25 cellular contexts compared by ENCODE assay signal in the genomic region with DNA sequence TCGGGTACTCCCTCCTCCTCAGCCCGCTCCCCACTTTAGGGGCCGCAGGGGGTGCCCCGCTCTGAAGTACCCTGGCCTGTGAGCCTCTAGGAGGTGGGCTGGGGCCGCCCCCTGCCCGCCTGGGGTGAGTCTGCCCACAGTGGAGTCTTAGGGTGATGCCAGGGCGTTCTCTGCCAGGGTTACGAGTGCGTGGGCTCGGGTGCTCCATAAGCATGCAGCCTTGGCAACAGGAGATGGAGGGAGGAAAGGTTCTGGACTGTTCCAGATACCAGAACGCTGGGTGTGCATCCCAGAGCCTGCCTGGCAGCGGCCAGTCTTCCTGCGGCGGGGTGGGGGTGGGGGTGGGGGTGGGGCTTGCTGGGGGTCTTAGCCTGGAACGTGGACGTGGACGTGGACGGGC. TPM values are rescaled to one million over a fixed set of nuclear protein-coding genes. Genes with fewer than 3 reads are reported as not detected.
DNase-seq lines count a peak whose midpoint lies in the region; ATAC-seq and TF ChIP-seq lines count a peak whose summit lies in the region.
"Had no signal": no experiment of that assay in that cellular context is flagged by ENCODE, and none has a peak within 500 bp of the region (broad histone marks: within the 10 kb centered on the region; RNA-seq: fewer than 3 reads in every experiment).

No MANE protein-coding gene starts in this region.

- H3K4me1 ChIP-seq in esophagus (ENCODE audit: control insufficient read depth in 2 of 2, insufficient read depth in 2 of 2, low read length in 1 of 2) (peaks cover 3 to 4% of the 10 kb centered on the region in 2 donors), neuronal stem cell (ENCODE audit: control insufficient read depth in 2 of 2, insufficient read depth in 1 of 2, low read depth in 1 of 2, low read length in 2 of 2) (peaks cover 15 to 20% of the 10 kb centered on the region in 2 donors), stomach smooth muscle (ENCODE audit: control insufficient read depth, insufficient read depth, low read length) (peaks cover 91% of the 10 kb centered on the region), colonic mucosa (no peaks in the 10 kb centered on the region)
- H3K4me1 ChIP-seq: Caco-2 had no signal

- no peak overlapping the region for H3K14ac ChIP-seq in neuronal stem cell (ENCODE audit: low read length)

- H2BK5ac ChIP-seq in neuronal stem cell (ENCODE audit: low read length), result no peak overlapping the region

- DNase-seq in neuronal stem cell (ENCODE audit: low spot score), result no peak
- DNase-seq in lower leg skin (ENCODE audit: low spot score in 2 of 2), result no peak
- no peak for DNase-seq in NCI-H187 (lab: John Stamatoyannopoulos, UW)
- DNase-seq in colonic mucosa, result no peak
- DNase-seq: Caco-2; CD8-positive, alpha-beta T cell; DMS79; EL; GDM1; NCI-H1092 treated with DMSO at 0.1 percent for 48 hours; NCI-H1436; NCI-H1930; NCI-H2107; NCI-H524 treated with DMSO at 0.1 percent for 48 hours; NCI-H82; NK-92 treated with Interleukin-12 subunit alpha and Interleukin-12 subunit beta, amount 100 ng/mL, for 24 hours; PC-9 had no signal

- no peaks in the 10 kb centered on the region for H3K27me3 ChIP-seq in esophagus (ENCODE audit: control insufficient read depth in 1 of 2, insufficient read depth in 2 of 2, low read length in 2 of 2)
- H3K27me3 ChIP-seq in neuronal stem cell (ENCODE audit: control insufficient read depth in 3 of 3, insufficient read depth in 3 of 3, low read depth in 1 of 3, low read length in 3 of 3), result no peaks in the 10 kb centered on the region
- H3K27me3 ChIP-seq in stomach smooth muscle (ENCODE audit: control insufficient read depth in 1 of 2, insufficient read depth in 2 of 2, low read length in 2 of 2), result no peaks in the 10 kb centered on the region
- no peaks in the 10 kb centered on the region for H3K27me3 ChIP-seq in colonic mucosa

- H3K4ac ChIP-seq in neuronal stem cell (ENCODE audit: low read length), result no peak overlapping the region

- H3K9ac ChIP-seq in neuronal stem cell (ENCODE audit: low read depth, low read length, poor library complexity) (no peak overlapping the region), stomach smooth muscle (ENCODE audit: low read length in 2 of 2) (peak overlapping the region in 1 of 2 donors; percentile 42), colonic mucosa (ENCODE audit: low read depth in 2 of 2, low read length in 2 of 2) (no peak overlapping the region)

- H2BK120ac ChIP-seq in neuronal stem cell (ENCODE audit: low read depth, low read length), result no peak overlapping the region

- H2AK5ac ChIP-seq in neuronal stem cell (ENCODE audit: low read depth, low read length), result peak overlapping the region; percentile 92

- H3K18ac ChIP-seq in neuronal stem cell (ENCODE audit: low read length), result peak overlapping the region; percentile 89

- no peak for ATAC-seq in GM18873 (IDR thresholded peaks at IDR 0.05; ENCODE audit: low FRiP score, unreplicated experiment)
- ATAC-seq: CD8-positive, alpha-beta T cell; GM12878 had no signal

- H3K79me1 ChIP-seq in neuronal stem cell (ENCODE audit: low read depth, low read length), result peaks cover 27% of the 10 kb centered on the region

- TF ChIP-seq POLR2A in lower leg skin (IDR thresholded peaks at IDR 0.05), result no peak

- H3K4me3 ChIP-seq in esophagus (ENCODE audit: low read depth in 1 of 2, low read length in 2 of 2) (no peak overlapping the region), neuronal stem cell (ENCODE audit: low read length in 2 of 2) (no peak overlapping the region), stomach smooth muscle (ENCODE audit: low read length in 2 of 2) (no peak overlapping the region), lower leg skin (ENCODE audit: low read depth, poor library complexity, severe bottlenecking) (no peak overlapping the region), colonic mucosa (no peak overlapping the region)
- H3K4me3 ChIP-seq: GM12878, PC-9, SJCRH30 had no signal

- H2AFZ ChIP-seq in neuronal stem cell (ENCODE audit: low read length), result no peak overlapping the region
- H2AFZ ChIP-seq: PC-9 had no signal

- H3K27ac ChIP-seq in esophagus (ENCODE audit: low read depth in 2 of 2, low read length in 1 of 2) (peak overlapping the region; percentile 48 to 55), neuronal stem cell (replicated peaks; ENCODE audit: low read length) (no peak overlapping the region), stomach smooth muscle (ENCODE audit: low read length) (peak overlapping the region; percentile 91), colonic mucosa (no peak overlapping the region)
- H3K27ac ChIP-seq: C4-2B, PC-9, SJCRH30 had no signal

- no peak overlapping the region for H3K4me2 ChIP-seq in neuronal stem cell (ENCODE audit: insufficient read depth, low read length, poor library complexity, severe bottlenecking)
- H3K4me2 ChIP-seq: PC-9 had no signal

- no peak overlapping the region for H3K23ac ChIP-seq in neuronal stem cell (ENCODE audit: low read depth, low read length, poor library complexity)

- no peak overlapping the region for H4K8ac ChIP-seq in neuronal stem cell (ENCODE audit: low read depth, low read length)

- H4K91ac ChIP-seq in neuronal stem cell (ENCODE audit: low read depth, low read length, poor library complexity), result no peak overlapping the region

- H3K36me3 ChIP-seq in esophagus (ENCODE audit: control insufficient read depth in 2 of 2, insufficient read depth in 2 of 2, low read length in 1 of 2) (no peaks in the 10 kb centered on the region), neuronal stem cell (replicated peaks in 1 of 2; ENCODE audit: control insufficient read depth in 2 of 2, insufficient read depth in 2 of 2, low read length in 2 of 2) (peaks cover 0 to 4% of the 10 kb centered on the region in 2 donors), stomach smooth muscle (ENCODE audit: control insufficient read depth in 2 of 2, insufficient read depth in 2 of 2, low read length in 2 of 2) (peaks cover 2 to 6% of the 10 kb centered on the region in 2 donors), colonic mucosa (no peaks in the 10 kb centered on the region)
- H3K36me3 ChIP-seq: SJCRH30 had no signal

- 69 to 83% methylated on average over 18 of the region's 18 CpGs for WGBS in esophagus, 2 donors
- WGBS in neuronal stem cell (ENCODE audit: extremely low coverage in 2 of 2, insufficient read length in 2 of 2, insufficient replicate concordance in 1 of 2), 2 donors, result no CpG with 5 or more reads among the region's 18 CpGs
- 78% methylated on average over 16 to 18 of the region's 18 CpGs for WGBS in lower leg skin, 2 donors

- TF ChIP-seq CTCF in lower leg skin (IDR thresholded peaks at IDR 0.05) (no peak), colonic mucosa (IDR thresholded peaks at IDR 0.05) (no peak)

- H3K9me3 ChIP-seq in esophagus (ENCODE audit: control insufficient read depth in 2 of 2, insufficient read depth in 1 of 2, low read depth in 1 of 2, low read length in 1 of 2) (no peaks in the 10 kb centered on the region), neuronal stem cell (replicated peaks in 1 of 2; ENCODE audit: control insufficient read depth in 2 of 2, insufficient read depth in 1 of 2, low read depth in 1 of 2, low read length in 2 of 2) (peaks cover 0 to 3% of the 10 kb centered on the region in 2 donors), stomach smooth muscle (ENCODE audit: control insufficient read depth in 2 of 2, low read length in 2 of 2) (no peaks in the 10 kb centered on the region), colonic mucosa (no peaks in the 10 kb centered on the region)
- H3K9me3 ChIP-seq: Caco-2, SJCRH30 had no signal

- intact Hi-C loops in lower leg skin (cut with DNase I; ENCODE audit: low total_unique reads) (no loop called here), colonic mucosa (cut with DNase I) (no loop called here)

- no peak overlapping the region for H2BK15ac ChIP-seq in neuronal stem cell (ENCODE audit: low read length)

- H2BK12ac ChIP-seq in neuronal stem cell (ENCODE audit: low read length), result no peak overlapping the region

RNA-seq across cellular contexts. Expression of a gene that starts 15.9 kb away (rescaled TPM):
- polyA plus RNA-seq in esophagus, result 1 to 10 TPM; 6.4 to 6.5 TPM
- polyA plus RNA-seq in neuronal stem cell (2013, experiment 1 of 2), result 21.5 TPM
- polyA plus RNA-seq in neuronal stem cell (2013, experiment 2 of 2), result 21.7 TPM
- total RNA-seq in lower leg skin (100 to 1,000 TPM in 2 of 4 donors, 10 to 100 TPM in 2; 29.3 to 151 (median 72.1) TPM), colonic mucosa (10 to 100 TPM in 1 of 2 donors, 1 to 10 TPM in 1; 2.1 to 14.6 TPM)
- total RNA-seq: PC-9, RPMI7951 had no signal

RNA-seq across cellular contexts. Expression of a gene that starts 56.2 kb away (rescaled TPM):
- polyA plus RNA-seq in esophagus, result under 1 TPM; 0.10 to 0.15 TPM
- polyA plus RNA-seq in neuronal stem cell (2013, experiment 1 of 2), result not detected
- not detected for polyA plus RNA-seq in neuronal stem cell (2013, experiment 2 of 2)
- total RNA-seq in lower leg skin, result 1 to 10 TPM in 2 of 4 donors, under 1 TPM in 1, not detected in 1; 0.32 to 1.5 (median 1.1) TPM
- total RNA-seq in colonic mucosa, result 10 to 100 TPM; 32.6 to 34.3 TPM
- total RNA-seq: A673; Caco-2; CD8-positive, alpha-beta T cell; GM12878; PC-9; SJCRH30 had no signal
- polyA plus RNA-seq: GM12878 had no signal

Comparison
In these comparisons a context has a peak if more than half of its experiments do, and no peak if none do; other contexts are left out.
1. H3K27ac ChIP-seq: peak in esophagus (2 of 2) and stomach smooth muscle (single experiment); none in neuronal stem cell (single experiment) and colonic mucosa (single experiment).
2. RNA of a gene that starts 56.2 kb away (total RNA-seq): 32.6 to 34.3 TPM in colonic mucosa; 0.32 to 1.5 TPM in lower leg skin; every median in the first group is over 10 times any median in the second.